ENCODE assay signal across 1 cellular context in the genomic region with DNA sequence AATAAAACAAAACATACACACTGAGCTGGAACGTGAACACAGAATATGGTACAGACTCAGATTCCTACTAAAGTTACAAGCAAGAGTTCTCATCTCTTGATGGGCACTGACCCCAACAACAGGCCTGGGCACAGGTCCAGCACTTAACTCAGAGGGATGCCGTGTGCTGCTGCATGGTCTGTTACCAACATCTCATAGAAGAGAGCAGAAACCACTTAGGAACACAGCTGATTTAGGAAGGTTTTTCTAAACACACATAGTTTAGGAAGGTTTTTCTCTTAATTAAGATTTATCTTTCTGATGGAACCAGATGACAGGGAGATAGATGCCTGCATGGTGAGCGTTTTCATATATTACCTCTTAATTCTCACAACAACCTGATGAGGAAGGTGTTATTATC.
TF ChIP-seq lines count a peak whose summit lies in the region.

No MANE protein-coding gene starts in this region.

TF ChIP-seq in K562, 482 proteins besides CTCF, POLR2A, EP300 and RAD21 (continued from another document):
- TF ChIP-seq, protein P1, sequence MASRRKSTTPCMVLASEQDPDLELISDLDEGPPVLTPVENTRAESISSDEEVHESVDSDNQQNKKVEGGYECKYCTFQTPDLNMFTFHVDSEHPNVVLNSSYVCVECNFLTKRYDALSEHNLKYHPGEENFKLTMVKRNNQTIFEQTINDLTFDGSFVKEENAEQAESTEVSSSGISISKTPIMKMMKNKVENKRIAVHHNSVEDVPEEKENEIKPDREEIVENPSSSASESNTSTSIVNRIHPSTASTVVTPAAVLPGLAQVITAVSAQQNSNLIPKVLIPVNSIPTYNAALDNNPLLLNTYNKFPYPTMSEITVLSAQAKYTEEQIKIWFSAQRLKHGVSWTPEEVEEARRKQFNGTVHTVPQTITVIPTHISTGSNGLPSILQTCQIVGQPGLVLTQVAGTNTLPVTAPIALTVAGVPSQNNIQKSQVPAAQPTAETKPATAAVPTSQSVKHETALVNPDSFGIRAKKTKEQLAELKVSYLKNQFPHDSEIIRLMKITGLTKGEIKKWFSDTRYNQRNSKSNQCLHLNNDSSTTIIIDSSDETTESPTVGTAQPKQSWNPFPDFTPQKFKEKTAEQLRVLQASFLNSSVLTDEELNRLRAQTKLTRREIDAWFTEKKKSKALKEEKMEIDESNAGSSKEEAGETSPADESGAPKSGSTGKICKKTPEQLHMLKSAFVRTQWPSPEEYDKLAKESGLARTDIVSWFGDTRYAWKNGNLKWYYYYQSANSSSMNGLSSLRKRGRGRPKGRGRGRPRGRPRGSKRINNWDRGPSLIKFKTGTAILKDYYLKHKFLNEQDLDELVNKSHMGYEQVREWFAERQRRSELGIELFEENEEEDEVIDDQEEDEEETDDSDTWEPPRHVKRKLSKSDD (conservative IDR thresholded peaks at IDR 0.05; ENCODE audit: low read length) = no peak
- no peak for TF ChIP-seq MCM7 (IDR thresholded peaks at IDR 0.05)
